17 cellular contexts compared by ENCODE assay signal in genomic region chr22:36294293-36294620, GRCh38. TPM values are rescaled to one million over a fixed set of nuclear protein-coding genes. Genes with fewer than 3 reads are reported as not detected.
A peak's percentile ranks its signal among the peaks of the same experiment; 100 is the strongest.
DNase-seq lines count a peak whose midpoint lies in the region; ATAC-seq and TF ChIP-seq lines count a peak whose summit lies in the region.
"Had no signal": no experiment of that assay in that cellular context is flagged by ENCODE, and none has a peak within 500 bp of the region (broad histone marks: within the 10 kb centered on the region; RNA-seq: fewer than 3 reads in every experiment).

No MANE protein-coding gene starts in this region.

- no peaks in the 10 kb centered on the region for H3K27me3 Mint-ChIP-seq in activated T-cell treated with anti-CD3 and anti-CD28 coated beads, Interleukin-2, amount 50 U/mL, for 24 hours
- no peaks in the 10 kb centered on the region for H3K27me3 Mint-ChIP-seq in activated T-cell treated with anti-CD3 and anti-CD28 coated beads, Interleukin-2, amount 50 U/mL, for 4 hours (ENCODE audit: low read depth)
- no peaks in the 10 kb centered on the region for H3K27me3 Mint-ChIP-seq in IgD-negative memory B cell
- H3K27me3 Mint-ChIP-seq in central memory CD8-positive, alpha-beta T cell, result no peaks in the 10 kb centered on the region
- H3K27me3 Mint-ChIP-seq in stimulated activated memory B cell treated with anti-CD40 and anti-IgM and Interleukin-4, amounts not matched to agents 10 μg/mL and 1 μg/mL and 100 μg/mL, for 72 hours, result no peaks in the 10 kb centered on the region
- H3K27me3 Mint-ChIP-seq in natural killer cell treated with Interleukin-12 subunit alpha and Interleukin-12 subunit beta and Interleukin-15 and Interleukin-18, amount 100 ng/mL, for 72 hours, result no peaks in the 10 kb centered on the region

- H3K27ac ChIP-seq in MM.1S (ENCODE audit: low read length), result no peak overlapping the region
- H3K27ac ChIP-seq: BLaER1, GM23248 had no signal

- H3F3A ChIP-seq in MM.1S (ENCODE audit: insufficient read depth, low read length), result peaks cover 13% of the 10 kb centered on the region; the same call in 1 of the 2 replicates

- H3K27me3 ChIP-seq in MM.1S (replicated peaks; ENCODE audit: insufficient read depth, low read length), result no peaks in the 10 kb centered on the region
- H3K27me3 ChIP-seq: BLaER1 had no signal

- H3K36me3 Mint-ChIP-seq in activated T-cell treated with anti-CD3 and anti-CD28 coated beads, Interleukin-2, amount 50 U/mL, for 24 hours (ENCODE audit: low read depth), result peaks cover 96% of the 10 kb centered on the region
- H3K36me3 Mint-ChIP-seq in activated T-cell treated with anti-CD3 and anti-CD28 coated beads, Interleukin-2, amount 50 U/mL, for 4 hours (ENCODE audit: insufficient read depth), result peaks cover 52% of the 10 kb centered on the region
- peaks cover 10% of the 10 kb centered on the region for H3K36me3 Mint-ChIP-seq in IgD-negative memory B cell
- peaks cover 90% of the 10 kb centered on the region for H3K36me3 Mint-ChIP-seq in central memory CD8-positive, alpha-beta T cell (ENCODE audit: insufficient read depth)
- H3K36me3 Mint-ChIP-seq in stimulated activated memory B cell treated with anti-CD40 and anti-IgM and Interleukin-4, amounts not matched to agents 10 μg/mL and 1 μg/mL and 100 μg/mL, for 72 hours, result peaks cover 74% of the 10 kb centered on the region
- peaks cover 35% of the 10 kb centered on the region for H3K36me3 Mint-ChIP-seq in natural killer cell treated with Interleukin-12 subunit alpha and Interleukin-12 subunit beta and Interleukin-15 and Interleukin-18, amount 100 ng/mL, for 72 hours

- H3K9me3 ChIP-seq in MM.1S (replicated peaks; ENCODE audit: insufficient read depth, low read length), result no peaks in the 10 kb centered on the region

- no peak overlapping the region for H2AFZ ChIP-seq in MM.1S (ENCODE audit: low read length)
- H2AFZ ChIP-seq: GM23248 had no signal

- H4K20me1 ChIP-seq in MM.1S (ENCODE audit: insufficient read depth, low read length), result no peaks in the 10 kb centered on the region

- no peak overlapping the region for H3K9ac ChIP-seq in MM.1S (ENCODE audit: low read length)
- H3K9ac ChIP-seq: BLaER1, GM23248 had no signal

- H3K4me3 Mint-ChIP-seq in activated T-cell treated with anti-CD3 and anti-CD28 coated beads, Interleukin-2, amount 50 U/mL, for 24 hours, result no peak overlapping the region
- no peak overlapping the region for H3K4me3 Mint-ChIP-seq in activated T-cell treated with anti-CD3 and anti-CD28 coated beads, Interleukin-2, amount 50 U/mL, for 4 hours
- H3K4me3 Mint-ChIP-seq in IgD-negative memory B cell, result no peak overlapping the region
- peak overlapping the region; percentile 34 for H3K4me3 Mint-ChIP-seq in central memory CD8-positive, alpha-beta T cell
- no peak overlapping the region for H3K4me3 Mint-ChIP-seq in stimulated activated memory B cell treated with anti-CD40 and anti-IgM and Interleukin-4, amounts not matched to agents 10 μg/mL and 1 μg/mL and 100 μg/mL, for 72 hours
- no peak overlapping the region for H3K4me3 Mint-ChIP-seq in natural killer cell treated with Interleukin-12 subunit alpha and Interleukin-12 subunit beta and Interleukin-15 and Interleukin-18, amount 100 ng/mL, for 72 hours

- no peaks in the 10 kb centered on the region for H3K9me2 ChIP-seq in MM.1S (replicated peaks; ENCODE audit: insufficient read depth, low read length)

- H3K4me1 Mint-ChIP-seq in activated T-cell treated with anti-CD3 and anti-CD28 coated beads, Interleukin-2, amount 50 U/mL, for 24 hours (ENCODE audit: low read depth), result peaks cover 37% of the 10 kb centered on the region
- peaks cover 29% of the 10 kb centered on the region for H3K4me1 Mint-ChIP-seq in activated T-cell treated with anti-CD3 and anti-CD28 coated beads, Interleukin-2, amount 50 U/mL, for 4 hours (ENCODE audit: low read depth)
- peaks cover 0 to 6% (median 0%) of the 10 kb centered on the region in 3 donors for H3K4me1 Mint-ChIP-seq in IgD-negative memory B cell
- H3K4me1 Mint-ChIP-seq in central memory CD8-positive, alpha-beta T cell, result peaks cover 40% of the 10 kb centered on the region
- H3K4me1 Mint-ChIP-seq in stimulated activated memory B cell treated with anti-CD40 and anti-IgM and Interleukin-4, amounts not matched to agents 10 μg/mL and 1 μg/mL and 100 μg/mL, for 72 hours, result peaks cover under 1% of the 10 kb centered on the region
- peaks cover 15 to 23% of the 10 kb centered on the region in 2 donors for H3K4me1 Mint-ChIP-seq in natural killer cell treated with Interleukin-12 subunit alpha and Interleukin-12 subunit beta and Interleukin-15 and Interleukin-18, amount 100 ng/mL, for 72 hours (ENCODE audit: low read depth in 2 of 2)

- H3K79me2 ChIP-seq in MM.1S (ENCODE audit: low read length), result peaks cover 78% of the 10 kb centered on the region

- peaks cover 58% of the 10 kb centered on the region for H3K36me3 ChIP-seq in MM.1S (replicated peaks; ENCODE audit: insufficient read depth, low read length)

- H3K4me2 ChIP-seq in MM.1S (ENCODE audit: low read depth, low read length), result no peak overlapping the region
- H3K4me2 ChIP-seq: BLaER1 had no signal

- no peaks in the 10 kb centered on the region for H3K9me3 Mint-ChIP-seq in activated T-cell treated with anti-CD3 and anti-CD28 coated beads, Interleukin-2, amount 50 U/mL, for 24 hours
- no peaks in the 10 kb centered on the region for H3K9me3 Mint-ChIP-seq in activated T-cell treated with anti-CD3 and anti-CD28 coated beads, Interleukin-2, amount 50 U/mL, for 4 hours
- no peaks in the 10 kb centered on the region for H3K9me3 Mint-ChIP-seq in IgD-negative memory B cell
- no peaks in the 10 kb centered on the region for H3K9me3 Mint-ChIP-seq in central memory CD8-positive, alpha-beta T cell
- H3K9me3 Mint-ChIP-seq in stimulated activated memory B cell treated with anti-CD40 and anti-IgM and Interleukin-4, amounts not matched to agents 10 μg/mL and 1 μg/mL and 100 μg/mL, for 72 hours, result no peaks in the 10 kb centered on the region
- H3K9me3 Mint-ChIP-seq in natural killer cell treated with Interleukin-12 subunit alpha and Interleukin-12 subunit beta and Interleukin-15 and Interleukin-18, amount 100 ng/mL, for 72 hours, result no peaks in the 10 kb centered on the region

- H3K4me1 ChIP-seq in MM.1S (ENCODE audit: low read length), result no peaks in the 10 kb centered on the region

- peak overlapping the region; percentile 75 for H3K27ac Mint-ChIP-seq in activated T-cell treated with anti-CD3 and anti-CD28 coated beads, Interleukin-2, amount 50 U/mL, for 24 hours
- peak overlapping the region in 2 of 3 donors; percentile 9 to 74 for H3K27ac Mint-ChIP-seq in IgD-negative memory B cell
- H3K27ac Mint-ChIP-seq in central memory CD8-positive, alpha-beta T cell (ENCODE audit: low read depth), result peak overlapping the region; percentile 88
- peak overlapping the region; percentile 24 for H3K27ac Mint-ChIP-seq in stimulated activated memory B cell treated with anti-CD40 and anti-IgM and Interleukin-4, amounts not matched to agents 10 μg/mL and 1 μg/mL and 100 μg/mL, for 72 hours
- H3K27ac Mint-ChIP-seq in natural killer cell treated with Interleukin-12 subunit alpha and Interleukin-12 subunit beta and Interleukin-15 and Interleukin-18, amount 100 ng/mL, for 72 hours, result peak overlapping the region in 1 of 2 donors; percentile 47

- H3K4me3 ChIP-seq in MM.1S (ENCODE audit: low read length), result no peak overlapping the region
- H3K4me3 ChIP-seq: GM23248 had no signal

- DNase-seq in activated T-cell treated with anti-CD3 and anti-CD28 coated beads, Interleukin-2, amount 50 U/mL, for 24 hours, result no peak
- no peak for DNase-seq in activated T-cell treated with anti-CD3 and anti-CD28 coated beads, Interleukin-2, amount 50 U/mL, for 4 hours
- DNase-seq in central memory CD8-positive, alpha-beta T cell (ENCODE audit: low spot score in 2 of 2), result no peak
- no peak for DNase-seq in activated CD4-positive, CD25-positive, alpha-beta regulatory T cell (lab: John Stamatoyannopoulos, UW)
- no peak for DNase-seq in MM.1S
- no peak for DNase-seq in natural killer cell treated with Interleukin-12 subunit alpha and Interleukin-12 subunit beta and Interleukin-15 and Interleukin-18, amount 100 ng/mL, for 72 hours (ENCODE audit: low spot score)
- DNase-seq: GF-D8, GM23248, KG1, NCI-H1436, NCI-H2029, NCI-H774, RPMI8226 had no signal

- ATAC-seq in activated T-cell treated with anti-CD3 and anti-CD28 coated beads, Interleukin-2, amount 50 U/mL, for 4 hours, result no peak
- ATAC-seq in central memory CD8-positive, alpha-beta T cell (replicated peaks; ENCODE audit: extremely low read depth, poor library complexity, severe bottlenecking), result no peak
- ATAC-seq in stimulated activated memory B cell treated with anti-CD40 and anti-IgM and Interleukin-4, amounts not matched to agents 10 μg/mL and 1 μg/mL and 100 μg/mL, for 72 hours, result no peak
- ATAC-seq in natural killer cell treated with Interleukin-12 subunit alpha and Interleukin-12 subunit beta and Interleukin-15 and Interleukin-18, amount 100 ng/mL, for 72 hours, result no peak
- ATAC-seq: HCT116 had no signal

- no peak for TF ChIP-seq CTCF in MM.1S (IDR thresholded peaks at IDR 0.05; ENCODE audit: low read length)

RNA-seq across cellular contexts. Expression of gene APOL1, which starts 41.3 kb away (rescaled TPM):
- total RNA-seq in activated T-cell treated with anti-CD3 and anti-CD28 coated beads, Interleukin-2, amount 50 U/mL, for 4 hours, result 10 to 100 TPM; 39.8 to 53.1 (median 42.0) TPM
- 10.7 TPM for polyA plus RNA-seq in IgD-negative memory B cell
- total RNA-seq in natural killer cell treated with Interleukin-12 subunit alpha and Interleukin-12 subunit beta and Interleukin-15 and Interleukin-18, amount 100 ng/mL, for 72 hours, result 100 to 1,000 TPM in 1 of 2 donors, 10 to 100 TPM in 1; 42.2 to 129 TPM

RNA-seq across cellular contexts. Expression of gene APOL2, which starts 54.9 kb away (rescaled TPM):
- total RNA-seq in activated T-cell treated with anti-CD3 and anti-CD28 coated beads, Interleukin-2, amount 50 U/mL, for 4 hours, result 100 to 1,000 TPM in 2 of 3 donors, 10 to 100 TPM in 1; 99.6 to 117 (median 106) TPM
- 14.3 TPM for polyA plus RNA-seq in IgD-negative memory B cell
- total RNA-seq in natural killer cell treated with Interleukin-12 subunit alpha and Interleukin-12 subunit beta and Interleukin-15 and Interleukin-18, amount 100 ng/mL, for 72 hours, result 100 to 1,000 TPM in 1 of 2 donors, 10 to 100 TPM in 1; 92.1 to 231 TPM
